ENCODE assay signal across 16 cellular contexts in the genomic region with DNA sequence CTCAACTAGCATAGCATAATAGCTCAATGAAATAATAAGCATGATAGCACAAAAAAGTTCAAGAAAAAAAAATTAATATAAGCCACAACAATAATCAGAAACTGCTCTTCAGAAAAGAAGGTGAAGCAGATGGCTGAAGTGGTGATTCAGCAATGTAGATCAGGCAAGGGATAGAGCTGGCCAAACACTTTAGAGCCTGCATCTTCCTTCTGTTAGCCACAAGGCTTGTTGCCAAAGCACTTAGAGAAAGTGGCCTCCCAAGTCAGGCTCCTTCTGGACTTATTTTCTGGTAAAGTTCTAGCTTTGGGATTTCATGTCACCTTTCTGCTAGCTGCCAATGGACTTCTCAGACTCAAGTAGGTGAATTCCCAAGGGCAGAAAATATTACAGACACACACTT.
DNase-seq lines count a peak whose midpoint lies in the region; ATAC-seq and TF ChIP-seq lines count a peak whose summit lies in the region.
"Had no signal": no experiment of that assay in that cellular context is flagged by ENCODE, and none has a peak within 500 bp of the region (broad histone marks: within the 10 kb centered on the region; RNA-seq: fewer than 3 reads in every experiment).

No MANE protein-coding gene starts in this region.

- no peaks in the 10 kb centered on the region for H3K36me3 ChIP-seq in H7 (replicated peaks; ENCODE audit: control insufficient read depth, insufficient read depth, low read length)
- no peaks in the 10 kb centered on the region for H3K36me3 ChIP-seq in A673 (ENCODE audit: insufficient read depth, low read length, poor library complexity, severe bottlenecking)
- H3K36me3 ChIP-seq: SJCRH30 had no signal

- H2BK120ac ChIP-seq in H9 (ENCODE audit: low read depth, low read length, poor library complexity, severe bottlenecking), result no peak overlapping the region

- H3K9me3 Mint-ChIP-seq in H9, result no peaks in the 10 kb centered on the region
- H3K9me3 Mint-ChIP-seq: CD8-positive, alpha-beta T cell had no signal

- H3K27ac Mint-ChIP-seq in H9, result no peak overlapping the region
- H3K27ac Mint-ChIP-seq: CD8-positive, alpha-beta T cell had no signal

- H2BK12ac ChIP-seq in H9 (ENCODE audit: insufficient read length, low read depth, low read length), result no peak overlapping the region

- H3K9me3 ChIP-seq in A673 (ENCODE audit: low read depth, low read length, poor library complexity, severe bottlenecking) (no peaks in the 10 kb centered on the region), H9 (ENCODE audit: control insufficient read depth, low read depth, low read length) (no peaks in the 10 kb centered on the region)
- H3K9me3 ChIP-seq: SJCRH30 had no signal

- no peak overlapping the region for H3K9ac ChIP-seq in H9 (ENCODE audit: extremely low read depth, insufficient read length, low read length)

- ATAC-seq in SK-N-SH treated with all-trans-retinoic acid at 6 μM for 48 hours, result peak; percentile 83
- ATAC-seq in GM19324 (IDR thresholded peaks at IDR 0.05; ENCODE audit: low FRiP score, unreplicated experiment), result no peak
- ATAC-seq: CD8-positive, alpha-beta T cell; esophagus mucosa; naive thymus-derived CD4-positive, alpha-beta T cell had no signal

- no peaks in the 10 kb centered on the region for H3K79me1 ChIP-seq in H9 (ENCODE audit: insufficient read depth, low read depth, low read length, poor library complexity, severe bottlenecking)

- H3K4me3 ChIP-seq in H7 (ENCODE audit: insufficient read depth, low read depth, low read length) (no peak overlapping the region), A673 (ENCODE audit: low read depth, low read length, poor library complexity, severe bottlenecking) (no peak overlapping the region)
- H3K4me3 ChIP-seq: SJCRH30 had no signal

- H3K23ac ChIP-seq in H9 (ENCODE audit: insufficient read length, low read depth, low read length), result no peak overlapping the region

- H2AK5ac ChIP-seq in H9 (ENCODE audit: insufficient read length, low read length), result no peak overlapping the region

- no peaks in the 10 kb centered on the region for H3K79me2 ChIP-seq in H9 (ENCODE audit: insufficient read depth, low read length)

- H4K5ac ChIP-seq in H9 (ENCODE audit: insufficient read length, low read depth, low read length), result no peak overlapping the region

- CTCF ChIA-PET in A673 (lab: Charles Lee), result no interaction called here

- no peak for TF ChIP-seq CTCF in A673 (conservative IDR thresholded peaks at IDR 0.05; ENCODE audit: low read depth, low read length)
- TF ChIP-seq CTCF in H9 (conservative IDR thresholded peaks at IDR 0.05), result no peak

- H3K4me3 Mint-ChIP-seq in H9, result no peak overlapping the region
- H3K4me3 Mint-ChIP-seq: CD8-positive, alpha-beta T cell had no signal

- POLR2A ChIA-PET in A673 (lab: Charles Lee; ENCODE audit: low non-redundant PET), result interaction anchor here (0.7 kb wide), 1 partner anchor 19 kb away, joined by 4 read pairs; no protein-coding TSS in a partner anchor

- H3K4me2 ChIP-seq in H9 (ENCODE audit: insufficient read depth, insufficient read length, low read length), result no peak overlapping the region

- no TSS peak for BruUV-seq in A673 (replicated peaks; lab: Mats Ljungman, UMichigan)

- H3K27me3 ChIP-seq in H7 (ENCODE audit: control insufficient read depth, insufficient read depth, low read length) (no peaks in the 10 kb centered on the region), A673 (replicated peaks; ENCODE audit: insufficient read depth, low read depth, low read length, poor library complexity) (no peaks in the 10 kb centered on the region), H9 (ENCODE audit: insufficient read depth, low read length) (no peaks in the 10 kb centered on the region)
- H3K27me3 ChIP-seq: SJCRH30 had no signal

- no peak overlapping the region for H2AFZ ChIP-seq in H9 (ENCODE audit: low read length)

- no peak overlapping the region for H3K4ac ChIP-seq in H9 (ENCODE audit: low read depth, low read length)

- no peaks in the 10 kb centered on the region for H3K36me3 Mint-ChIP-seq in H9 (ENCODE audit: insufficient read depth in 1 of 3, low read depth in 3 of 3)
- H3K36me3 Mint-ChIP-seq: CD8-positive, alpha-beta T cell; naive thymus-derived CD4-positive, alpha-beta T cell had no signal

- no peak overlapping the region for H3K56ac ChIP-seq in H9 (ENCODE audit: insufficient read length, low read depth, low read length)

- no peak overlapping the region for H2BK15ac ChIP-seq in H9 (ENCODE audit: low read depth, low read length)

- H3K14ac ChIP-seq in H9 (ENCODE audit: insufficient read depth, low read length), result no peak overlapping the region

- no peak overlapping the region for H4K91ac ChIP-seq in H9 (ENCODE audit: insufficient read length, low read depth, low read length)

- H3K27ac ChIP-seq in A673 (ENCODE audit: low read depth, low read length, poor library complexity, severe bottlenecking), result no peak overlapping the region
- no peak overlapping the region for H3K27ac ChIP-seq in H9 (ENCODE audit: insufficient read length, low read depth, low read length)
- H3K27ac ChIP-seq: SJCRH30 had no signal

- no peak overlapping the region for H4K8ac ChIP-seq in H9 (replicated peaks; ENCODE audit: insufficient read length, low read depth, low read length)

- peak; percentile 82 for DNase-seq in AG08395 (ENCODE audit: low spot score)
- peak; percentile 74 for DNase-seq in GM04504 (ENCODE audit: low read depth)
- DNase-seq in glomerular visceral epithelial cell (ENCODE audit: extremely low spot score), result peak; percentile 24
- no peak for DNase-seq in H7
- no peak for DNase-seq in A673 (ENCODE audit: low spot score)
- no peak for DNase-seq in H9
- DNase-seq: activated CD4-positive, CD25-positive, alpha-beta regulatory T cell treated with anti-CD3 and anti-CD28 coated beads, Interleukin-2, amount 50 U/mL, for 72 hours; CD8-positive, alpha-beta T cell; islet precursor cell; naive thymus-derived CD4-positive, alpha-beta T cell; NCI-H526; SJCRH30; small intestine had no signal

- no peaks in the 10 kb centered on the region for H3K23me2 ChIP-seq in H9 (ENCODE audit: insufficient read length, low read depth, low read length, poor library complexity, severe bottlenecking)

- no peak overlapping the region for H2BK5ac ChIP-seq in H9 (ENCODE audit: insufficient read length, low read length)

- H3K18ac ChIP-seq in H9 (ENCODE audit: insufficient read length, low read depth, low read length), result no peak overlapping the region

- no peak overlapping the region for H2BK20ac ChIP-seq in H9 (ENCODE audit: low read depth, low read length, poor library complexity, severe bottlenecking)

- no peaks in the 10 kb centered on the region for H3K27me3 Mint-ChIP-seq in H9 (ENCODE audit: low read depth)

- H3K4me1 ChIP-seq in A673 (ENCODE audit: insufficient read depth, low read length, poor library complexity, severe bottlenecking), result no peaks in the 10 kb centered on the region
- H3K4me1 ChIP-seq in H9 (ENCODE audit: insufficient read depth, low read length), result no peaks in the 10 kb centered on the region
- H3K4me1 ChIP-seq: SJCRH30 had no signal

- intact Hi-C loops in A673 (cut with micrococcal nuclease; ENCODE audit: unreplicated experiment), result no loop called here

- H4K20me1 ChIP-seq in H9 (ENCODE audit: control insufficient read depth, insufficient read depth, insufficient read length), result no peaks in the 10 kb centered on the region

- H3T11ph ChIP-seq in H9 (ENCODE audit: low read length), result no peak overlapping the region

- no peaks in the 10 kb centered on the region for H3K4me1 Mint-ChIP-seq in H9

TF ChIP-seq in SK-N-SH treated with all-trans-retinoic acid at 6 μM for 48 hours, 23 proteins besides CTCF, POLR2A, EP300 and RAD21:
- TF ChIP-seq GLIS3 (CRISPR knock-in tag; IDR thresholded peaks at IDR 0.05) (no peak), OSR1 (CRISPR knock-in tag; IDR thresholded peaks at IDR 0.05) (no peak)
- TF ChIP-seq, protein P1, sequence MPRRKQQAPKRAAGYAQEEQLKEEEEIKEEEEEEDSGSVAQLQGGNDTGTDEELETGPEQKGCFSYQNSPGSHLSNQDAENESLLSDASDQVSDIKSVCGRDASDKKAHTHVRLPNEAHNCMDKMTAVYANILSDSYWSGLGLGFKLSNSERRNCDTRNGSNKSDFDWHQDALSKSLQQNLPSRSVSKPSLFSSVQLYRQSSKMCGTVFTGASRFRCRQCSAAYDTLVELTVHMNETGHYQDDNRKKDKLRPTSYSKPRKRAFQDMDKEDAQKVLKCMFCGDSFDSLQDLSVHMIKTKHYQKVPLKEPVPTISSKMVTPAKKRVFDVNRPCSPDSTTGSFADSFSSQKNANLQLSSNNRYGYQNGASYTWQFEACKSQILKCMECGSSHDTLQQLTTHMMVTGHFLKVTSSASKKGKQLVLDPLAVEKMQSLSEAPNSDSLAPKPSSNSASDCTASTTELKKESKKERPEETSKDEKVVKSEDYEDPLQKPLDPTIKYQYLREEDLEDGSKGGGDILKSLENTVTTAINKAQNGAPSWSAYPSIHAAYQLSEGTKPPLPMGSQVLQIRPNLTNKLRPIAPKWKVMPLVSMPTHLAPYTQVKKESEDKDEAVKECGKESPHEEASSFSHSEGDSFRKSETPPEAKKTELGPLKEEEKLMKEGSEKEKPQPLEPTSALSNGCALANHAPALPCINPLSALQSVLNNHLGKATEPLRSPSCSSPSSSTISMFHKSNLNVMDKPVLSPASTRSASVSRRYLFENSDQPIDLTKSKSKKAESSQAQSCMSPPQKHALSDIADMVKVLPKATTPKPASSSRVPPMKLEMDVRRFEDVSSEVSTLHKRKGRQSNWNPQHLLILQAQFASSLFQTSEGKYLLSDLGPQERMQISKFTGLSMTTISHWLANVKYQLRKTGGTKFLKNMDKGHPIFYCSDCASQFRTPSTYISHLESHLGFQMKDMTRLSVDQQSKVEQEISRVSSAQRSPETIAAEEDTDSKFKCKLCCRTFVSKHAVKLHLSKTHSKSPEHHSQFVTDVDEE (CRISPR knock-in tag; IDR thresholded peaks at IDR 0.05), result no peak

Comparison
In these comparisons a context has a peak if more than half of its experiments do, and no peak if none do; other contexts are left out.
1. DNase-seq: peak in AG08395 (single experiment), GM04504 (single experiment) and glomerular visceral epithelial cell (single experiment); none in H7 (single experiment), A673 (single experiment) and H9 (single experiment).